Comparison of ENCODE assay signal across 1 cellular context in the genomic region with DNA sequence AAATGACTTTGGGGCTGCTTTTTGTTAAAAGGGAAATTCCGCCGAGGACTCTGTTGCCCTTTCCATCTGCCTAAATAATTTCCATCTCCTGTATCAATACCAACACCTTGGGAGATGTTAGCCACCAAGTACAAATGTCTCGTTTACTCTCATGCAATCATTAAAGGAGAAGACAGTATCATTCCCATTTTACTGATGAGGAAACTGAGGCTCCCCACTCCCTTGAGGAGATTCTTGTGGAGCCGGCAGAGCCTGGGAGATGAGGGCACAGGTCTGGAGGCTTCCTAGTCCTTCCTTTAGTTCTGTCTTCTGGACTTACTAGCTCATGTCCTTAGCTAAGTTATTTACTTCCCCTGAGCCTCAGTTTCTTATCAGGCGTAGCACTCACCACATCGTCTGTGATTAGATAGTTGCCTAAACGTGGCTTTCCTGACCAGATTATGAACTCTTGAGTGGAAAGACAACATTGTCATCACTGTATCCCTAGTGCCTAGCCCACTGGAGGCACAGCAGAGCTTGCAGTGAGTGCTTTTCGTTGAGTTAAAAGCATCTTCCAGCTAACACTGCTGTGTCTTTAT.
TF ChIP-seq lines count a peak whose summit lies in the region.

No MANE protein-coding gene starts in this region.

TF ChIP-seq in K562, 482 proteins besides CTCF, POLR2A, EP300 and RAD21 (continued from another document and continues in another):
- TF ChIP-seq REST (CRISPR knock-in tag; IDR thresholded peaks at IDR 0.05; ENCODE audit: low read depth) (no peak), CTBP1 (IDR thresholded peaks at IDR 0.05; ENCODE audit: borderline replicate concordance) (peak; percentile 84; the same call in 1 of the 2 replicates), MEIS2 (IDR thresholded peaks at IDR 0.05; ENCODE audit: partially characterized antibody) (peak; percentile 80), GABPB2 (CRISPR knock-in tag; conservative IDR thresholded peaks at IDR 0.05) (no peak), NR2C1 (IDR thresholded peaks at IDR 0.05) (no peak), NR2C1 (tag; IDR thresholded peaks at IDR 0.05) (peak; percentile 43; the same call in 1 of the 2 replicates), SIN3B (IDR thresholded peaks at IDR 0.05; ENCODE audit: low read depth) (no peak), CREB5 (CRISPR knock-in tag; IDR thresholded peaks at IDR 0.05) (no peak), MTF1 (CRISPR knock-in tag; IDR thresholded peaks at IDR 0.05; ENCODE audit: borderline replicate concordance) (no peak), ZKSCAN1 (IDR thresholded peaks at IDR 0.05; ENCODE audit: low read depth, low read length) (peak; percentile 19; the same call in 1 of the 2 replicates), MEF2D (tag; conservative IDR thresholded peaks at IDR 0.05; ENCODE audit: low read depth) (no peak), ZNF57 (CRISPR knock-in tag; IDR thresholded peaks at IDR 0.05) (no peak), TRIM28 (IDR thresholded peaks at IDR 0.05) (no peak), RFX5 (IDR thresholded peaks at IDR 0.05; ENCODE audit: low read depth, low read length) (no peak), PHF20 (IDR thresholded peaks at IDR 0.05; ENCODE audit: partially characterized antibody) (no peak), CBFA2T3 (IDR thresholded peaks at IDR 0.05) (peak; percentile 91), FOSL1 (tag; conservative IDR thresholded peaks at IDR 0.05) (peak; percentile 56; the same call in 1 of the 2 replicates), ZNF23 (CRISPR knock-in tag; IDR thresholded peaks at IDR 0.05) (no peak), MAFG (tag; conservative IDR thresholded peaks at IDR 0.05) (no peak), PHTF2 (CRISPR knock-in tag; IDR thresholded peaks at IDR 0.05) (no peak), HNRNPK (IDR thresholded peaks at IDR 0.05; ENCODE audit: low read depth, low read length, poor library complexity, severe bottlenecking) (no peak), ATF2 (CRISPR knock-in tag; IDR thresholded peaks at IDR 0.05) (no peak), BACH1 (tag; IDR thresholded peaks at IDR 0.05) (no peak), SOX6 (IDR thresholded peaks at IDR 0.05) (peak; percentile 89), BRD9 (IDR thresholded peaks at IDR 0.05; ENCODE audit: low read depth, partially characterized antibody) (peak; percentile 42), BCL6 (CRISPR knock-in tag; IDR thresholded peaks at IDR 0.05) (no peak), NUFIP1 (IDR thresholded peaks at IDR 0.05; ENCODE audit: partially characterized antibody) (no peak), ERF (CRISPR knock-in tag; IDR thresholded peaks at IDR 0.05) (no peak), ZNF311 (CRISPR knock-in tag; IDR thresholded peaks at IDR 0.05) (no peak), HNRNPUL1 (IDR thresholded peaks at IDR 0.05; ENCODE audit: low read length) (no peak), THRB (CRISPR knock-in tag; conservative IDR thresholded peaks at IDR 0.05) (no peak), NFIC (IDR thresholded peaks at IDR 0.05) (peak; percentile 11; the same call in 1 of the 2 replicates), PYGO2 (tag; IDR thresholded peaks at IDR 0.05) (no peak), ZNF324 (CRISPR knock-in tag; IDR thresholded peaks at IDR 0.05) (no peak), CBX8 (IDR thresholded peaks at IDR 0.05; ENCODE audit: borderline replicate concordance, extremely low read depth, low read depth, low read length, poor library complexity, severe bottlenecking) (no peak), KDM5B (IDR thresholded peaks at IDR 0.05; ENCODE audit: insufficient replicate concordance, low read depth, low read length) (no peak), ATF1 (CRISPR knock-in tag; IDR thresholded peaks at IDR 0.05) (no peak), ATF1 (tag; IDR thresholded peaks at IDR 0.05) (peak; percentile 28; the same call in 1 of the 2 replicates), TCF7 (IDR thresholded peaks at IDR 0.05; ENCODE audit: borderline replicate concordance) (no peak), PKNOX1 (IDR thresholded peaks at IDR 0.05) (no peak), DPF2 (IDR thresholded peaks at IDR 0.05) (peak; percentile 86)
- TF ChIP-seq, protein P1, sequence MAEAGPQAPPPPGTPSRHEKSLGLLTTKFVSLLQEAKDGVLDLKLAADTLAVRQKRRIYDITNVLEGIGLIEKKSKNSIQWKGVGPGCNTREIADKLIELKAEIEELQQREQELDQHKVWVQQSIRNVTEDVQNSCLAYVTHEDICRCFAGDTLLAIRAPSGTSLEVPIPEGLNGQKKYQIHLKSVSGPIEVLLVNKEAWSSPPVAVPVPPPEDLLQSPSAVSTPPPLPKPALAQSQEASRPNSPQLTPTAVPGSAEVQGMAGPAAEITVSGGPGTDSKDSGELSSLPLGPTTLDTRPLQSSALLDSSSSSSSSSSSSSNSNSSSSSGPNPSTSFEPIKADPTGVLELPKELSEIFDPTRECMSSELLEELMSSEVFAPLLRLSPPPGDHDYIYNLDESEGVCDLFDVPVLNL (CRISPR knock-in tag; IDR thresholded peaks at IDR 0.05; ENCODE audit: low read depth): no peak
- TF ChIP-seq, protein P2, sequence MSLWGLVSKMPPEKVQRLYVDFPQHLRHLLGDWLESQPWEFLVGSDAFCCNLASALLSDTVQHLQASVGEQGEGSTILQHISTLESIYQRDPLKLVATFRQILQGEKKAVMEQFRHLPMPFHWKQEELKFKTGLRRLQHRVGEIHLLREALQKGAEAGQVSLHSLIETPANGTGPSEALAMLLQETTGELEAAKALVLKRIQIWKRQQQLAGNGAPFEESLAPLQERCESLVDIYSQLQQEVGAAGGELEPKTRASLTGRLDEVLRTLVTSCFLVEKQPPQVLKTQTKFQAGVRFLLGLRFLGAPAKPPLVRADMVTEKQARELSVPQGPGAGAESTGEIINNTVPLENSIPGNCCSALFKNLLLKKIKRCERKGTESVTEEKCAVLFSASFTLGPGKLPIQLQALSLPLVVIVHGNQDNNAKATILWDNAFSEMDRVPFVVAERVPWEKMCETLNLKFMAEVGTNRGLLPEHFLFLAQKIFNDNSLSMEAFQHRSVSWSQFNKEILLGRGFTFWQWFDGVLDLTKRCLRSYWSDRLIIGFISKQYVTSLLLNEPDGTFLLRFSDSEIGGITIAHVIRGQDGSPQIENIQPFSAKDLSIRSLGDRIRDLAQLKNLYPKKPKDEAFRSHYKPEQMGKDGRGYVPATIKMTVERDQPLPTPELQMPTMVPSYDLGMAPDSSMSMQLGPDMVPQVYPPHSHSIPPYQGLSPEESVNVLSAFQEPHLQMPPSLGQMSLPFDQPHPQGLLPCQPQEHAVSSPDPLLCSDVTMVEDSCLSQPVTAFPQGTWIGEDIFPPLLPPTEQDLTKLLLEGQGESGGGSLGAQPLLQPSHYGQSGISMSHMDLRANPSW (CRISPR knock-in tag; IDR thresholded peaks at IDR 0.05): no peak
- TF ChIP-seq, protein P3, sequence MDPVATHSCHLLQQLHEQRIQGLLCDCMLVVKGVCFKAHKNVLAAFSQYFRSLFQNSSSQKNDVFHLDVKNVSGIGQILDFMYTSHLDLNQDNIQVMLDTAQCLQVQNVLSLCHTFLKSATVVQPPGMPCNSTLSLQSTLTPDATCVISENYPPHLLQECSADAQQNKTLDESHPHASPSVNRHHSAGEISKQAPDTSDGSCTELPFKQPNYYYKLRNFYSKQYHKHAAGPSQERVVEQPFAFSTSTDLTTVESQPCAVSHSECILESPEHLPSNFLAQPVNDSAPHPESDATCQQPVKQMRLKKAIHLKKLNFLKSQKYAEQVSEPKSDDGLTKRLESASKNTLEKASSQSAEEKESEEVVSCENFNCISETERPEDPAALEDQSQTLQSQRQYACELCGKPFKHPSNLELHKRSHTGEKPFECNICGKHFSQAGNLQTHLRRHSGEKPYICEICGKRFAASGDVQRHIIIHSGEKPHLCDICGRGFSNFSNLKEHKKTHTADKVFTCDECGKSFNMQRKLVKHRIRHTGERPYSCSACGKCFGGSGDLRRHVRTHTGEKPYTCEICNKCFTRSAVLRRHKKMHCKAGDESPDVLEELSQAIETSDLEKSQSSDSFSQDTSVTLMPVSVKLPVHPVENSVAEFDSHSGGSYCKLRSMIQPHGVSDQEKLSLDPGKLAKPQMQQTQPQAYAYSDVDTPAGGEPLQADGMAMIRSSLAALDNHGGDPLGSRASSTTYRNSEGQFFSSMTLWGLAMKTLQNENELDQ (CRISPR knock-in tag; IDR thresholded peaks at IDR 0.05; ENCODE audit: borderline replicate concordance): no peak
- TF ChIP-seq, protein P4, sequence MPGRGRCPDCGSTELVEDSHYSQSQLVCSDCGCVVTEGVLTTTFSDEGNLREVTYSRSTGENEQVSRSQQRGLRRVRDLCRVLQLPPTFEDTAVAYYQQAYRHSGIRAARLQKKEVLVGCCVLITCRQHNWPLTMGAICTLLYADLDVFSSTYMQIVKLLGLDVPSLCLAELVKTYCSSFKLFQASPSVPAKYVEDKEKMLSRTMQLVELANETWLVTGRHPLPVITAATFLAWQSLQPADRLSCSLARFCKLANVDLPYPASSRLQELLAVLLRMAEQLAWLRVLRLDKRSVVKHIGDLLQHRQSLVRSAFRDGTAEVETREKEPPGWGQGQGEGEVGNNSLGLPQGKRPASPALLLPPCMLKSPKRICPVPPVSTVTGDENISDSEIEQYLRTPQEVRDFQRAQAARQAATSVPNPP (IDR thresholded peaks at IDR 0.05; ENCODE audit: borderline replicate concordance, insufficient read depth, insufficient read length): no peak
- TF ChIP-seq, protein P5, sequence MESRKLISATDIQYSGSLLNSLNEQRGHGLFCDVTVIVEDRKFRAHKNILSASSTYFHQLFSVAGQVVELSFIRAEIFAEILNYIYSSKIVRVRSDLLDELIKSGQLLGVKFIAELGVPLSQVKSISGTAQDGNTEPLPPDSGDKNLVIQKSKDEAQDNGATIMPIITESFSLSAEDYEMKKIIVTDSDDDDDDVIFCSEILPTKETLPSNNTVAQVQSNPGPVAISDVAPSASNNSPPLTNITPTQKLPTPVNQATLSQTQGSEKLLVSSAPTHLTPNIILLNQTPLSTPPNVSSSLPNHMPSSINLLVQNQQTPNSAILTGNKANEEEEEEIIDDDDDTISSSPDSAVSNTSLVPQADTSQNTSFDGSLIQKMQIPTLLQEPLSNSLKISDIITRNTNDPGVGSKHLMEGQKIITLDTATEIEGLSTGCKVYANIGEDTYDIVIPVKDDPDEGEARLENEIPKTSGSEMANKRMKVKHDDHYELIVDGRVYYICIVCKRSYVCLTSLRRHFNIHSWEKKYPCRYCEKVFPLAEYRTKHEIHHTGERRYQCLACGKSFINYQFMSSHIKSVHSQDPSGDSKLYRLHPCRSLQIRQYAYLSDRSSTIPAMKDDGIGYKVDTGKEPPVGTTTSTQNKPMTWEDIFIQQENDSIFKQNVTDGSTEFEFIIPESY (CRISPR knock-in tag; IDR thresholded peaks at IDR 0.05): no peak
